8 cellular contexts compared by ENCODE assay signal in the genomic region with DNA sequence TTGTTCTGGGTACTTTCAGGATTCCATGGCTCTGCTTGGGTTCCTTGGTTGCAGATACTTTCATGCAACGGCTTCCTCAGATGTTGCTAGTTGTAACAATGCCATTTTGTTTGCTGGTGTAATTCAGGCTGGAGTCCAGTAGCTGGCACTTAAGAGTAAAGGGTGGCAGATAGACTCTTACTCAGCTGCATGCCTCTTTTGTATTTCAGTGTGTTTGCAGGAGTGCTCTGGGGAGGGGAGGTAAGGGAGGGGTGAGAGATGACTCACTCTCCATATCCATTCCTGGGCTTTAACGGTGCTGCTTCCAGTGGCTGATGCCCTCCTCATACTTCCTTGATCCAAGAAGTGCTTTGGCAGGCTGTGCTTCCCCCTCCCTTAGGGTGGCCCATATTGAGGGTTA.
A peak's percentile ranks its signal among the peaks of the same experiment; 100 is the strongest.
DNase-seq lines count a peak whose midpoint lies in the region; ATAC-seq and FAIRE-seq lines count a peak whose summit lies in the region.
"Had no signal": no experiment of that assay in that cellular context is flagged by ENCODE, and none has a peak within 500 bp of the region (broad histone marks: within the 10 kb centered on the region; RNA-seq: fewer than 3 reads in every experiment).

No MANE protein-coding gene starts in this region.

- H3K27me3 ChIP-seq in H7 (ENCODE audit: control insufficient read depth, insufficient read depth, low read length): no peaks in the 10 kb centered on the region

- DNase-seq in H7: peak; percentile 46
- peak; percentile 93 for DNase-seq in RCC 7860 (ENCODE audit: low spot score)
- DNase-seq in fibroblast of peridontal ligament (ENCODE audit: extremely low read depth): peak; percentile 82
- DNase-seq in stromal cell of bone marrow (ENCODE audit: low read depth): peak; percentile 49
- no peak for DNase-seq in activated CD4-positive, alpha-beta T cell treated with anti-CD3 and anti-CD28 coated beads, Interleukin-2, amount 50 U/mL, for 4 hours
- DNase-seq in anterior cingulate cortex (lab: John Stamatoyannopoulos, UW): no peak
- DNase-seq: NCI-H1436 had no signal

- no peak overlapping the region for H3K4me3 ChIP-seq in H7 (ENCODE audit: insufficient read depth, low read depth, low read length)

- peak; percentile 89 for FAIRE-seq in RCC 7860 (lab: Jason Lieb, UNC)

- no peak for ATAC-seq in HG02759 (IDR thresholded peaks at IDR 0.05; ENCODE audit: unreplicated experiment)

- no peaks in the 10 kb centered on the region for H3K36me3 ChIP-seq in H7 (replicated peaks; ENCODE audit: control insufficient read depth, insufficient read depth, low read length)

Comparison
In these comparisons a context has a peak if more than half of its experiments do, and no peak if none do; other contexts are left out.
1. DNase-seq: peak in H7 (single experiment), RCC 7860 (single experiment), fibroblast of peridontal ligament (single experiment) and stromal cell of bone marrow (single experiment); none in activated CD4-positive, alpha-beta T cell treated with anti-CD3 and anti-CD28 coated beads, Interleukin-2, amount 50 U/mL, for 4 hours (0 of 2) and anterior cingulate cortex (0 of 58).